ENCODE assay signal across 1 cellular context in the genomic region with DNA sequence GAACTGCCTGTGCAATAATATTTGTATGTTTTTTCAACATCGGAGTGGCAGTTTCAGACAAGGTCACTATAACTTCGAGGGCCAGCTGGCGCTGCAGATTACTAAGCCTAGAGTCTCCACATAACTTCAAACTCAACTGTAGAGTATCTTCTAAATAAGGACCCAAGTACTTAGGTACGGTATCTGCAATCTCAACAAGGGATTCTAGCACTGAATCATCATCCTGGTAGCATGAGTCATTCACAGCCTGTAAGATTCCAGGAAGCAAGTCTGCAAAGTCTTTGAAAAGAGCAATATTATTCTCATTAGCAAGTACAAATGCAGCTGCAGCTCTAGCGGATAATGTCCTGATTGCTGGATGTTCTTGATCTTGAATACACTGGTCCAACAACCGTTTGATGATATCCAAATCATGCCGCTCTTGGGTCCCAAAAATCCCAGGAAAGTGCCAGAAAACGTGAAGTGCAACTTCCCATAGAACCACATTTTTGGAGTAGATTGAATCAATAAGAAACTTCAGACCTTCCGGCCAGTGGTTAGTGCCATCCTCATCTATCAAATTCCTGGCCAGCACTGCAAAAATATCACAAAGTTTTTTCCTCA.
TF ChIP-seq lines count a peak whose summit lies in the region.

No MANE protein-coding gene starts in this region.

TF ChIP-seq in GM12878, 131 proteins besides CTCF, POLR2A, EP300 and RAD21 (continued from another document):
- TF ChIP-seq, protein P1, sequence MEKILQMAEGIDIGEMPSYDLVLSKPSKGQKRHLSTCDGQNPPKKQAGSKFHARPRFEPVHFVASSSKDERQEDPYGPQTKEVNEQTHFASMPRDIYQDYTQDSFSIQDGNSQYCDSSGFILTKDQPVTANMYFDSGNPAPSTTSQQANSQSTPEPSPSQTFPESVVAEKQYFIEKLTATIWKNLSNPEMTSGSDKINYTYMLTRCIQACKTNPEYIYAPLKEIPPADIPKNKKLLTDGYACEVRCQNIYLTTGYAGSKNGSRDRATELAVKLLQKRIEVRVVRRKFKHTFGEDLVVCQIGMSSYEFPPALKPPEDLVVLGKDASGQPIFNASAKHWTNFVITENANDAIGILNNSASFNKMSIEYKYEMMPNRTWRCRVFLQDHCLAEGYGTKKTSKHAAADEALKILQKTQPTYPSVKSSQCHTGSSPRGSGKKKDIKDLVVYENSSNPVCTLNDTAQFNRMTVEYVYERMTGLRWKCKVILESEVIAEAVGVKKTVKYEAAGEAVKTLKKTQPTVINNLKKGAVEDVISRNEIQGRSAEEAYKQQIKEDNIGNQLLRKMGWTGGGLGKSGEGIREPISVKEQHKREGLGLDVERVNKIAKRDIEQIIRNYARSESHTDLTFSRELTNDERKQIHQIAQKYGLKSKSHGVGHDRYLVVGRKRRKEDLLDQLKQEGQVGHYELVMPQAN (conservative IDR thresholded peaks at IDR 0.05): no peak
- no peak for TF ChIP-seq TAF1 (IDR thresholded peaks at IDR 0.05; ENCODE audit: borderline replicate concordance, low read depth, low read length)
- TF ChIP-seq STAT1 (conservative IDR thresholded peaks at IDR 0.05): no peak
- TF ChIP-seq, protein P2, sequence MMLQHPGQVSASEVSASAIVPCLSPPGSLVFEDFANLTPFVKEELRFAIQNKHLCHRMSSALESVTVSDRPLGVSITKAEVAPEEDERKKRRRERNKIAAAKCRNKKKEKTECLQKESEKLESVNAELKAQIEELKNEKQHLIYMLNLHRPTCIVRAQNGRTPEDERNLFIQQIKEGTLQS (IDR thresholded peaks at IDR 0.05; ENCODE audit: borderline replicate concordance, extremely low read depth, low read depth, low read length): no peak
- no peak for TF ChIP-seq SMAD1 (IDR thresholded peaks at IDR 0.05; ENCODE audit: low read depth, partially characterized antibody)
- TF ChIP-seq, protein P3, sequence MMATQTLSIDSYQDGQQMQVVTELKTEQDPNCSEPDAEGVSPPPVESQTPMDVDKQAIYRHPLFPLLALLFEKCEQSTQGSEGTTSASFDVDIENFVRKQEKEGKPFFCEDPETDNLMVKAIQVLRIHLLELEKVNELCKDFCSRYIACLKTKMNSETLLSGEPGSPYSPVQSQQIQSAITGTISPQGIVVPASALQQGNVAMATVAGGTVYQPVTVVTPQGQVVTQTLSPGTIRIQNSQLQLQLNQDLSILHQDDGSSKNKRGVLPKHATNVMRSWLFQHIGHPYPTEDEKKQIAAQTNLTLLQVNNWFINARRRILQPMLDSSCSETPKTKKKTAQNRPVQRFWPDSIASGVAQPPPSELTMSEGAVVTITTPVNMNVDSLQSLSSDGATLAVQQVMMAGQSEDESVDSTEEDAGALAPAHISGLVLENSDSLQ (IDR thresholded peaks at IDR 0.05): no peak
- no peak for TF ChIP-seq ZNF622 (IDR thresholded peaks at IDR 0.05)
- TF ChIP-seq HDGF (IDR thresholded peaks at IDR 0.05): no peak
- TF ChIP-seq, protein P4, sequence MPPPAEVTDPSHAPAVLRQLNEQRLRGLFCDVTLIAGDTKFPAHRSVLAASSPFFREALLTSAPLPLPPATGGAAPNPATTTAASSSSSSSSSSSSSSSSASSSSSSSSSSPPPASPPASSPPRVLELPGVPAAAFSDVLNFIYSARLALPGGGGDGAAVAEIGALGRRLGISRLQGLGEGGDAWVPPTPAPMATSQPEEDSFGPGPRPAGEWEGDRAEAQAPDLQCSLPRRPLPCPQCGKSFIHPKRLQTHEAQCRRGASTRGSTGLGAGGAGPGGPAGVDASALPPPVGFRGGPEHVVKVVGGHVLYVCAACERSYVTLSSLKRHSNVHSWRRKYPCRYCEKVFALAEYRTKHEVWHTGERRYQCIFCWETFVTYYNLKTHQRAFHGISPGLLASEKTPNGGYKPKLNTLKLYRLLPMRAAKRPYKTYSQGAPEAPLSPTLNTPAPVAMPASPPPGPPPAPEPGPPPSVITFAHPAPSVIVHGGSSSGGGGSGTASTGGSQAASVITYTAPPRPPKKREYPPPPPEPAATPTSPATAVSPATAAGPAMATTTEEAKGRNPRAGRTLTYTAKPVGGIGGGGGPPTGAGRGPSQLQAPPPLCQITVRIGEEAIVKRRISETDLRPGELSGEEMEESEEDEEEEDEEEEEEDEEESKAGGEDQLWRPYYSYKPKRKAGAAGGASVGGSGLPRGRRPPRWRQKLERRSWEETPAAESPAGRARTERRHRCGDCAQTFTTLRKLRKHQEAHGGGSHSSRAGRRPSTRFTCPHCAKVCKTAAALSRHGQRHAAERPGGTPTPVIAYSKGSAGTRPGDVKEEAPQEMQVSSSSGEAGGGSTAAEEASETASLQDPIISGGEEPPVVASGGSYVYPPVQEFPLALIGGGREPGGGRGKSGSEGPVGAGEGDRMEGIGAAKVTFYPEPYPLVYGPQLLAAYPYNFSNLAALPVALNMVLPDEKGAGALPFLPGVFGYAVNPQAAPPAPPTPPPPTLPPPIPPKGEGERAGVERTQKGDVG (CRISPR knock-in tag; IDR thresholded peaks at IDR 0.05): no peak
- TF ChIP-seq KDM1A (IDR thresholded peaks at IDR 0.05; ENCODE audit: borderline replicate concordance): no peak
